ENCODE assay signal across 26 cellular contexts in genomic region chr18:35533916-35534315, GRCh38. TPM values are rescaled to one million over a fixed set of nuclear protein-coding genes. Genes with fewer than 3 reads are reported as not detected.
A peak's percentile ranks its signal among the peaks of the same experiment; 100 is the strongest.
DNase-seq lines count a peak whose midpoint lies in the region; ATAC-seq, FAIRE-seq and TF ChIP-seq lines count a peak whose summit lies in the region.
"Had no signal": no experiment of that assay in that cellular context is flagged by ENCODE, and none has a peak within 500 bp of the region (broad histone marks: within the 10 kb centered on the region; RNA-seq: fewer than 3 reads in every experiment).

No MANE protein-coding gene starts in this region.

- peak overlapping the region; percentile 68 for H3K27ac Mint-ChIP-seq in osteocyte (ENCODE audit: unreplicated experiment)
- H3K27ac Mint-ChIP-seq: B cell; CD4-positive, alpha-beta T cell; CD8-positive, alpha-beta T cell had no signal

- CTCF ChIA-PET in HepG2 (lab: Yijun Ruan, JAX; ENCODE audit: low intra/inter-chr PET ratio, low total read pairs) = no interaction called here
- CTCF ChIA-PET in K562 (lab: Yijun Ruan, JAX; ENCODE audit: low intra/inter-chr PET ratio) = no interaction called here

- TF ChIP-seq CTCF in HepG2 (CRISPR knock-in tag; IDR thresholded peaks at IDR 0.05) (no peak), right lobe of liver (IDR thresholded peaks at IDR 0.05) (no peak), K562 (IDR thresholded peaks at IDR 0.05 in 2 of 3, conservative IDR thresholded peaks at IDR 0.05 in 1 of 3; ENCODE audit: insufficient read depth in 2 of 3, low read depth in 1 of 3, low read length in 3 of 3) (no peak), osteocyte (IDR thresholded peaks at IDR 0.05) (no peak), upper lobe of right lung (IDR thresholded peaks at IDR 0.05) (no peak)

- H2AFZ ChIP-seq in HepG2 (ENCODE audit: low read length) (no peak overlapping the region), K562 (ENCODE audit: low read depth, low read length) (no peak overlapping the region)

- no peak overlapping the region for H3K4me3 ChIP-seq in HepG2 (replicated peaks in 1 of 3; ENCODE audit: insufficient read depth in 1 of 3, low read depth in 2 of 3, low read length in 3 of 3)
- no peak overlapping the region for H3K4me3 ChIP-seq in right lobe of liver
- H3K4me3 ChIP-seq in K562 = no peak overlapping the region
- H3K4me3 ChIP-seq in upper lobe of right lung = no peak overlapping the region
- H3K4me3 ChIP-seq: A549; BLaER1 treated with 17β-estradiol and CSF1 and Interleukin-3, amounts not matched to agents 10 nM and 100 nM; GM12878 had no signal

- H3K9me3 Mint-ChIP-seq in osteocyte (ENCODE audit: unreplicated experiment) = peaks cover 32% of the 10 kb centered on the region

- TF ChIP-seq POLR2A in HepG2 (IDR thresholded peaks at IDR 0.05; ENCODE audit: insufficient read depth in 1 of 2, low read depth in 2 of 2, low read length in 2 of 2) (no peak), right lobe of liver (IDR thresholded peaks at IDR 0.05) (no peak), K562 (conservative IDR thresholded peaks at IDR 0.05) (no peak)

- H4K20me1 ChIP-seq in HepG2 (ENCODE audit: insufficient read depth, low read length) (no peaks in the 10 kb centered on the region), K562 (replicated peaks; ENCODE audit: control insufficient read depth, insufficient read depth, low read length) (no peaks in the 10 kb centered on the region)
- H4K20me1 ChIP-seq: BLaER1 treated with 17β-estradiol and CSF1 and Interleukin-3, amounts not matched to agents 10 nM and 100 nM had no signal

- no peaks in the 10 kb centered on the region for H3K4me1 ChIP-seq in HepG2 (ENCODE audit: insufficient read depth, low read length)
- no peaks in the 10 kb centered on the region for H3K4me1 ChIP-seq in right lobe of liver
- no peaks in the 10 kb centered on the region for H3K4me1 ChIP-seq in K562 (replicated peaks in 1 of 2; ENCODE audit: control insufficient read depth in 2 of 2, insufficient read depth in 2 of 2, low read length in 2 of 2)
- H3K4me1 ChIP-seq in upper lobe of right lung = no peaks in the 10 kb centered on the region
- H3K4me1 ChIP-seq: A549; BLaER1 treated with 17β-estradiol and CSF1 and Interleukin-3, amounts not matched to agents 10 nM and 100 nM; Caco-2 had no signal

- H3K9ac ChIP-seq in HepG2 (ENCODE audit: insufficient read depth, low read depth, low read length) = no peak overlapping the region
- H3K9ac ChIP-seq in K562 (ENCODE audit: insufficient read depth in 1 of 2, low read depth in 2 of 2, low read length in 2 of 2) = no peak overlapping the region
- H3K9ac ChIP-seq: BLaER1 treated with 17β-estradiol and CSF1 and Interleukin-3, amounts not matched to agents 10 nM and 100 nM had no signal

- TF ChIP-seq EP300 in HepG2 (IDR thresholded peaks at IDR 0.05; ENCODE audit: low read depth in 2 of 2, low read length in 2 of 2) = no peak
- no peak for TF ChIP-seq EP300 in HepG2 (CRISPR knock-in tag; IDR thresholded peaks at IDR 0.05; ENCODE audit: borderline replicate concordance)
- TF ChIP-seq EP300 in K562 (IDR thresholded peaks at IDR 0.05; ENCODE audit: low read length) = no peak

- WGBS in HepG2 (ENCODE audit: low lambda C conversion rate) = 4% methylated on average over 2 of the region's 2 CpGs
- 72% methylated on average over 2 of the region's 2 CpGs for WGBS in right lobe of liver (ENCODE audit: insufficient coverage, low coverage, low lambda C conversion rate, missing lambda C conversion rate)
- 5% methylated on average over 2 of the region's 2 CpGs for WGBS in K562 (ENCODE audit: insufficient coverage, low coverage, missing lambda C conversion rate)

- H3K27me3 ChIP-seq in HepG2 (ENCODE audit: control insufficient read depth in 1 of 2, insufficient read depth in 2 of 2, low read length in 2 of 2) (no peaks in the 10 kb centered on the region; a peak in 1 of 5 replicates), right lobe of liver (no peaks in the 10 kb centered on the region), K562 (ENCODE audit: control insufficient read depth in 2 of 2, insufficient read depth in 2 of 2, low read length in 2 of 2) (no peaks in the 10 kb centered on the region), upper lobe of right lung (no peaks in the 10 kb centered on the region)
- H3K27me3 ChIP-seq: BLaER1 treated with 17β-estradiol and CSF1 and Interleukin-3, amounts not matched to agents 10 nM and 100 nM had no signal

- H3K9me3 ChIP-seq in HepG2 (ENCODE audit: low read length) = peaks cover 4% of the 10 kb centered on the region; the same call in 1 of the 2 replicates
- H3K9me3 ChIP-seq in right lobe of liver = no peaks in the 10 kb centered on the region
- H3K9me3 ChIP-seq in K562 (replicated peaks; ENCODE audit: control insufficient read depth, insufficient read depth, low read depth, low read length) = 0 out of 2 replicates have a peak, but pooled peaks cover 2% of the 10 kb centered on the region
- no peaks in the 10 kb centered on the region for H3K9me3 ChIP-seq in upper lobe of right lung
- H3K9me3 ChIP-seq: Caco-2 had no signal

- no peak for ATAC-seq in HepG2
- no peak for ATAC-seq in right lobe of liver
- no peak for ATAC-seq in K562
- no peak for ATAC-seq in upper lobe of right lung
- ATAC-seq: A549; CD8-positive, alpha-beta T cell; GM12878 had no signal

- FAIRE-seq in HepG2 (lab: Jason Lieb, UNC) = no peak
- no peak for FAIRE-seq in K562 (lab: Jason Lieb, UNC)
- FAIRE-seq: A549, GM12878, GM12892, GM18507 had no signal

- intact Hi-C loops in HepG2 (cut with micrococcal nuclease; ENCODE audit: unreplicated experiment) (no loop called here), right lobe of liver (cut with DNase I) (no loop called here), K562 (cut with micrococcal nuclease) (no loop called here), upper lobe of right lung (cut with DNase I) (no loop called here)

- DNase-seq in HepG2 (ENCODE audit: low spot score) = no peak
- no peak for DNase-seq in right lobe of liver
- DNase-seq in K562 (ENCODE audit: extremely low read depth in 1 of 4, low spot score in 3 of 4) = no peak
- no peak for DNase-seq in osteocyte (ENCODE audit: extremely low spot score, unreplicated experiment)
- no peak for DNase-seq in GOT3 (lab: John Stamatoyannopoulos, UW)
- no peak for DNase-seq in upper lobe of right lung
- DNase-seq: AML-193; Caco-2; Calu3; CD4-positive, alpha-beta T cell; CD8-positive, alpha-beta T cell; DMS 273 treated with DMSO at 0.1 percent for 48 hours; DMS153; DMS53; DMS79; DND-41; EL; GDM1 had no signal

- H3K27ac ChIP-seq in HepG2 (ENCODE audit: extremely low read length, insufficient read depth, low read length) = no peak overlapping the region
- no peak overlapping the region for H3K27ac ChIP-seq in right lobe of liver
- H3K27ac ChIP-seq in K562 (ENCODE audit: extremely low read depth, low read depth, low read length) = no peak overlapping the region
- no peak overlapping the region for H3K27ac ChIP-seq in upper lobe of right lung
- H3K27ac ChIP-seq: 22Rv1; A549; BLaER1 treated with 17β-estradiol and CSF1 and Interleukin-3, amounts not matched to agents 10 nM and 100 nM; C4-2B had no signal

- TF ChIP-seq RAD21 in HepG2 (CRISPR knock-in tag; IDR thresholded peaks at IDR 0.05) (no peak), K562 (CRISPR knock-in tag; conservative IDR thresholded peaks at IDR 0.05 in 1 of 2, IDR thresholded peaks at IDR 0.05 in 1 of 2) (no peak)

- H3K4me1 Mint-ChIP-seq in osteocyte (ENCODE audit: unreplicated experiment) = peaks cover 19% of the 10 kb centered on the region
- H3K4me1 Mint-ChIP-seq: B cell had no signal

- H3K36me3 Mint-ChIP-seq in osteocyte (ENCODE audit: unreplicated experiment) = peaks cover 19% of the 10 kb centered on the region
- H3K36me3 Mint-ChIP-seq: CD8-positive, alpha-beta T cell had no signal

- H3K4me2 ChIP-seq in HepG2 (ENCODE audit: low read depth, low read length) = no peak overlapping the region
- no peak overlapping the region for H3K4me2 ChIP-seq in K562 (ENCODE audit: insufficient read depth, low read length)
- H3K4me2 ChIP-seq: A549; BLaER1 treated with 17β-estradiol and CSF1 and Interleukin-3, amounts not matched to agents 10 nM and 100 nM had no signal

- H3K27me3 Mint-ChIP-seq in osteocyte (ENCODE audit: unreplicated experiment) = no peaks in the 10 kb centered on the region

- H3K9me1 ChIP-seq in K562 (ENCODE audit: control insufficient read depth, insufficient read depth, low read length) = no peaks in the 10 kb centered on the region

- in situ Hi-C loops in HepG2 (cut with HindIII; ENCODE audit: extremely low pct_ligation_motif_present, low pct_unique_long_range_greater_than_20kb) (no loop called here), K562 (cut with MboI) (no loop called here)

- H3K36me3 ChIP-seq in HepG2 (replicated peaks in 1 of 2; ENCODE audit: control insufficient read depth in 1 of 2, insufficient read depth in 2 of 2, low read length in 2 of 2) (no peaks in the 10 kb centered on the region), right lobe of liver (no peaks in the 10 kb centered on the region), K562 (ENCODE audit: control insufficient read depth, insufficient read depth, low read length) (no peaks in the 10 kb centered on the region), upper lobe of right lung (no peaks in the 10 kb centered on the region)
- H3K36me3 ChIP-seq: BLaER1 treated with 17β-estradiol and CSF1 and Interleukin-3, amounts not matched to agents 10 nM and 100 nM had no signal

- BruUV-seq in HepG2 (replicated peaks; lab: Mats Ljungman, UMichigan) (no TSS peak), K562 (replicated peaks; lab: Mats Ljungman, UMichigan) (no TSS peak)

- no peak overlapping the region for H3K4me3 Mint-ChIP-seq in osteocyte (ENCODE audit: unreplicated experiment)
- H3K4me3 Mint-ChIP-seq: B cell; CD4-positive, alpha-beta T cell; CD8-positive, alpha-beta T cell had no signal

- H3K79me2 ChIP-seq in HepG2 (ENCODE audit: insufficient read depth, low read length) (no peaks in the 10 kb centered on the region), K562 (ENCODE audit: control insufficient read depth, insufficient read depth, low read length) (no peaks in the 10 kb centered on the region)

- POLR2A ChIA-PET in HepG2 (lab: Yijun Ruan, JAX) (no interaction called here), K562 (lab: Yijun Ruan, JAX) (no interaction called here)

RNA-seq across cellular contexts. Expression of gene INO80C, which starts 36.2 kb away (rescaled TPM):
- 8.2 and 10.8 TPM in 2 replicates for total RNA-seq in HepG2 (2016; rRNA removed; fragmentation: Illumina TruSeq; extraction: Trizol)
- total RNA-seq in HepG2 (2016; cell fraction: cytosol; rRNA removed; fragmentation: Illumina TruSeq; extraction: Trizol; ENCODE audit: low read depth) = 5.2 and 7.5 TPM in 2 replicates
- 6.6 and 9.8 TPM in 2 replicates for total RNA-seq in HepG2 (2016; cell fraction: insoluble cytoplasmic fraction; rRNA removed; fragmentation: Illumina TruSeq; extraction: Trizol)
- 4.8 and 6.6 TPM in 2 replicates for total RNA-seq in HepG2 (2016; cell fraction: membrane; rRNA removed; fragmentation: Illumina TruSeq; extraction: Trizol)
- total RNA-seq in HepG2 (2016; cell fraction: nucleus; rRNA removed; fragmentation: Illumina TruSeq; extraction: Trizol) = 11.1 and 13.4 TPM in 2 replicates
- 15.4 and 20.5 TPM in 2 replicates for polyA plus RNA-seq in HepG2 (2011; rRNA removed)
- polyA plus RNA-seq in HepG2 (2011; cell fraction: cytosol; rRNA removed) = 17.9 and 18.5 TPM in 2 replicates
- polyA plus RNA-seq in HepG2 (2011; cell fraction: nucleus; rRNA removed) = 14.5 and 18.5 TPM in 2 replicates
- 17.4 and 24.1 TPM in 2 replicates for polyA plus RNA-seq in HepG2 (2012)
- polyA plus RNA-seq in HepG2 (2016; cell fraction: cytosol; fragmentation: Illumina TruSeq; extraction: Trizol; ENCODE audit: low read depth) = 8.6 and 12.5 TPM in 2 replicates
- 40.1 and 41.8 TPM in 2 replicates for polyA plus RNA-seq in HepG2 (2016; cell fraction: insoluble cytoplasmic fraction; fragmentation: Illumina TruSeq; extraction: Trizol; ENCODE audit: low read depth)
- 13.6 and 13.7 TPM in 2 replicates for polyA plus RNA-seq in HepG2 (2016; cell fraction: membrane; fragmentation: Illumina TruSeq; extraction: Trizol; ENCODE audit: low read depth)
- polyA plus RNA-seq in HepG2 (2016; cell fraction: nucleus; fragmentation: Illumina TruSeq; extraction: Trizol; ENCODE audit: insufficient read depth, low read depth) = 27.3 and 33.7 TPM in 2 replicates
- polyA minus RNA-seq in HepG2 (2011; rRNA and poly(A)+ RNA removed; ENCODE audit: low replicate concordance) = 9.7 and 18.8 TPM in 2 replicates
- polyA minus RNA-seq in HepG2 (2011; cell fraction: cytosol; rRNA and poly(A)+ RNA removed) = 6.5 TPM in 2 replicates
- 19.0 and 30.3 TPM in 2 replicates for polyA minus RNA-seq in HepG2 (2011; cell fraction: nucleus; rRNA and poly(A)+ RNA removed)
- 10 to 100 TPM in 3 of 6 experiments, 1 to 10 TPM in 3; 6.4 to 12.7 (median 9.7) TPM for total RNA-seq in right lobe of liver
- total RNA-seq in K562 (2011; cell fraction: chromatin; rRNA removed; ENCODE audit: low replicate concordance) = 9.7 and 20.7 TPM in 2 replicates
- total RNA-seq in K562 (2011; cell fraction: nucleolus; rRNA removed) = 18.0 and 20.5 TPM in 2 replicates
- 18.2 and 19.3 TPM in 2 replicates for total RNA-seq in K562 (2011; cell fraction: nucleoplasm; rRNA removed)
- total RNA-seq in K562 (2014; rRNA removed) = 14.3 and 19.8 TPM in 2 replicates
- total RNA-seq in K562 (2014; rRNA removed; fragmentation: Illumina TruSeq; extraction: Trizol) = 21.4 and 21.6 TPM in 2 replicates
- 18.8 and 19.2 TPM in 2 replicates for total RNA-seq in K562 (2015; rRNA removed; fragmentation: Illumina TruSeq; extraction: Trizol)
- 42.1 and 46.6 TPM in 2 replicates for total RNA-seq in K562 (2021)
- 33.6 and 34.8 TPM in 2 replicates for polyA plus RNA-seq in K562 (2011; rRNA removed)
- 27.0 and 27.2 TPM in 2 replicates for polyA plus RNA-seq in K562 (2011; cell fraction: cytosol; rRNA removed)
- polyA plus RNA-seq in K562 (2011; cell fraction: nucleus; rRNA removed) = 22.8 and 24.3 TPM in 2 replicates
- polyA plus RNA-seq in K562 (2012) = 25.2 and 34.8 TPM in 2 replicates
- polyA plus RNA-seq in K562 (2014; fragmentation: Illumina TruSeq; extraction: Trizol) = 46.6 and 49.8 TPM in 2 replicates
- 10 to 100 TPM; 51.3 to 53.3 TPM for polyA plus RNA-seq in K562 (2014; fragmentation: Nextera tagmentation; extraction: Ambion mirVana)
- 35.3 and 52.2 TPM in 2 replicates for polyA plus RNA-seq in K562 (2014; rRNA removed)
- polyA minus RNA-seq in K562 (2011; rRNA and poly(A)+ RNA removed) = 13.7 and 16.1 TPM in 2 replicates
- polyA minus RNA-seq in K562 (2011; cell fraction: cytosol; rRNA and poly(A)+ RNA removed) = 7.3 and 9.1 TPM in 2 replicates
- polyA minus RNA-seq in K562 (2011; cell fraction: nucleus; rRNA and poly(A)+ RNA removed) = 10.4 and 14.7 TPM in 2 replicates
- 27.1 and 30.2 TPM in 2 replicates for total RNA-seq in osteocyte
- total RNA-seq in upper lobe of right lung = 34.6 TPM

RNA-seq across cellular contexts. Expression of gene GALNT1, which starts 47.6 kb away (rescaled TPM):
- total RNA-seq in HepG2 (2016; rRNA removed; fragmentation: Illumina TruSeq; extraction: Trizol) (100 and 101 TPM in 2 replicates), right lobe of liver (10 to 100 TPM; 28.0 to 47.4 (median 40.4) TPM), K562 (2014; rRNA removed) (23.4 and 26.3 TPM in 2 replicates), K562 (2014; rRNA removed; fragmentation: Illumina TruSeq; extraction: Trizol) (54.1 and 64.5 TPM in 2 replicates), K562 (2015; rRNA removed; fragmentation: Illumina TruSeq; extraction: Trizol) (44.8 and 48.8 TPM in 2 replicates), K562 (2021) (49.6 and 53.0 TPM in 2 replicates), osteocyte (264 and 270 TPM in 2 replicates), upper lobe of right lung (74.5 TPM)
- total RNA-seq in HepG2 (2016; cell fraction: cytosol; rRNA removed; fragmentation: Illumina TruSeq; extraction: Trizol; ENCODE audit: low read depth) = 24.4 and 25.0 TPM in 2 replicates
- 97.8 and 106 TPM in 2 replicates for total RNA-seq in HepG2 (2016; cell fraction: insoluble cytoplasmic fraction; rRNA removed; fragmentation: Illumina TruSeq; extraction: Trizol)
- total RNA-seq in HepG2 (2016; cell fraction: membrane; rRNA removed; fragmentation: Illumina TruSeq; extraction: Trizol) = 103 and 117 TPM in 2 replicates
- total RNA-seq in HepG2 (2016; cell fraction: nucleus; rRNA removed; fragmentation: Illumina TruSeq; extraction: Trizol) = 57.3 and 63.3 TPM in 2 replicates
- polyA plus RNA-seq in HepG2 (2011; rRNA removed) (29.5 and 41.1 TPM in 2 replicates), K562 (2011; rRNA removed) (36.6 and 42.8 TPM in 2 replicates), K562 (2014; fragmentation: Illumina TruSeq; extraction: Trizol) (35.4 and 40.2 TPM in 2 replicates), K562 (2014; fragmentation: Nextera tagmentation; extraction: Ambion mirVana) (10 to 100 TPM; 14.4 to 16.0 TPM), K562 (2014; rRNA removed) (20.5 and 22.4 TPM in 2 replicates)
- 16.2 and 27.6 TPM in 2 replicates for polyA plus RNA-seq in HepG2 (2011; cell fraction: cytosol; rRNA removed)
- 5.3 and 6.6 TPM in 2 replicates for polyA plus RNA-seq in HepG2 (2011; cell fraction: nucleus; rRNA removed)
- polyA plus RNA-seq in HepG2 (2012) = 30.9 and 42.2 TPM in 2 replicates
- polyA plus RNA-seq in HepG2 (2016; cell fraction: cytosol; fragmentation: Illumina TruSeq; extraction: Trizol; ENCODE audit: low read depth) = 23.9 and 26.1 TPM in 2 replicates
- polyA plus RNA-seq in HepG2 (2016; cell fraction: insoluble cytoplasmic fraction; fragmentation: Illumina TruSeq; extraction: Trizol; ENCODE audit: low read depth) = 75.7 and 83.7 TPM in 2 replicates
- 57.2 and 64.0 TPM in 2 replicates for polyA plus RNA-seq in HepG2 (2016; cell fraction: membrane; fragmentation: Illumina TruSeq; extraction: Trizol; ENCODE audit: low read depth)
- polyA plus RNA-seq in HepG2 (2016; cell fraction: nucleus; fragmentation: Illumina TruSeq; extraction: Trizol; ENCODE audit: insufficient read depth, low read depth) = 52.0 and 52.9 TPM in 2 replicates
- 26.4 and 26.8 TPM in 2 replicates for polyA minus RNA-seq in HepG2 (2011; rRNA and poly(A)+ RNA removed; ENCODE audit: low replicate concordance)
- 38.5 and 40.9 TPM in 2 replicates for polyA minus RNA-seq in HepG2 (2011; cell fraction: cytosol; rRNA and poly(A)+ RNA removed)
- 29.9 and 36.9 TPM in 2 replicates for polyA minus RNA-seq in HepG2 (2011; cell fraction: nucleus; rRNA and poly(A)+ RNA removed)
- 11.9 and 27.4 TPM in 2 replicates for total RNA-seq in K562 (2011; cell fraction: chromatin; rRNA removed; ENCODE audit: low replicate concordance)
- 9.7 and 13.2 TPM in 2 replicates for total RNA-seq in K562 (2011; cell fraction: nucleolus; rRNA removed)
- total RNA-seq in K562 (2011; cell fraction: nucleoplasm; rRNA removed) = 30.3 and 39.2 TPM in 2 replicates
- polyA plus RNA-seq in K562 (2011; cell fraction: cytosol; rRNA removed) = 5.4 and 19.0 TPM in 2 replicates
- 3.5 and 10.8 TPM in 2 replicates for polyA plus RNA-seq in K562 (2011; cell fraction: nucleus; rRNA removed)
- 24.7 and 29.4 TPM in 2 replicates for polyA plus RNA-seq in K562 (2012)
- 67.7 and 99.4 TPM in 2 replicates for polyA minus RNA-seq in K562 (2011; rRNA and poly(A)+ RNA removed)
- polyA minus RNA-seq in K562 (2011; cell fraction: cytosol; rRNA and poly(A)+ RNA removed) = 22.2 and 26.7 TPM in 2 replicates
- polyA minus RNA-seq in K562 (2011; cell fraction: nucleus; rRNA and poly(A)+ RNA removed) = 9.6 and 21.9 TPM in 2 replicates

Comparison
In these comparisons a context has a peak if more than half of its experiments do, and no peak if none do; other contexts are left out.
1. Of the 241 proteins assayed by ChIP-seq in both HepG2 and K562: peak only in HepG2: none; only in K562: none; in both: CEBPB; in neither: 239; mixed calls (peak in some experiments, not most) for 1.